In the genomic region with DNA sequence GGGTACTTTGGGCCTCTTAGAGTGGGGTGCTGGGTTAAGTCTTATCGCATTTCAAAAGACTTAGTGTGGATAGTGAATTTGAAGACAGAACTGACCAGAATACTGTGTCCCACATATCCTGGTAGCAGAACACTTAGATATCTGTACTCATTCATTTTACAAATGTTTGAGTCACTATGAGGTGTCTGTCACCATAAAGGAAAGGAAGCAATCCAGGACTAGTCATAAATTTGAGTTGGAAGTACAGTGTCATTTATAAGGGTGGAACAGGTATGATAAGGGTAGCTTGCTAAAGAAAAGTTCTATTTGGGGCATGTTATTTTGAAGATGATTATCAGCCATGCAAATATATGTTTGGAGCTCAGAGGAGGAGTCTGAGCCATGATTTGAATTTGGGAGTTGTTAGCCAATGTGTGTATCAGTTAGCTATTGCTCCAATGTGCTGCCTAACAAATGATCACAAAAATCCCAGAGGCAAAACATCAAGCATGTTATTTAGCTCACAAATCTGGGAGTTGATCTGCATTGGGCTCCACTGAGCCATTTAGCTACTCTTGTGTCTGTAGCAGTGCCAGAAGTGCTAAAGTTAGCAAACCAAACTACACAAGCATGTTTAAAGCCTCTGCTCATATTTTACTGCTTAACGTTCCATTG, we compare ENCODE assay signal across 1 cellular context.
TF ChIP-seq lines count a peak whose summit lies in the region.

No MANE protein-coding gene starts in this region.

TF ChIP-seq in HepG2, 621 proteins besides CTCF, POLR2A, EP300 and RAD21:
- no peak for TF ChIP-seq EZH2 (conservative IDR thresholded peaks at IDR 0.05; ENCODE audit: low read depth, low read length)
- no peak for TF ChIP-seq TBP (CRISPR knock-in tag; IDR thresholded peaks at IDR 0.05)
- peak; percentile 76; the same call in 1 of the 2 replicates for TF ChIP-seq RBAK (CRISPR knock-in tag; IDR thresholded peaks at IDR 0.05)
- TF ChIP-seq ZNF546 (CRISPR knock-in tag; conservative IDR thresholded peaks at IDR 0.05): no peak
